30 cellular contexts compared by ENCODE assay signal in genomic region chr4:38548256-38548655, GRCh38.
"Had no signal": no experiment of that assay in that cellular context is flagged by ENCODE, and none has a peak within 500 bp of the region (broad histone marks: within the 10 kb centered on the region; RNA-seq: fewer than 3 reads in every experiment).

No MANE protein-coding gene starts in this region.

- H3K27me3 Mint-ChIP-seq: activated naive CD4-positive, alpha-beta T cell treated with anti-CD3 and anti-CD28 coated beads, Interleukin-2, amount 50 U/mL, for 24 hours; activated naive CD8-positive, alpha-beta T cell treated with anti-CD3 and anti-CD28 coated beads for 36 hours; activated naive CD8-positive, alpha-beta T cell treated with anti-CD3 and anti-CD28 coated beads, Interleukin-2, amount 50 U/mL, for 24 hours had no signal

- H3K27me3 ChIP-seq: adrenal gland, body of pancreas, colonic mucosa, gastroesophageal sphincter, heart right ventricle, hepatocyte had no signal

- H3K27ac ChIP-seq: adrenal gland, body of pancreas, colonic mucosa, foreskin keratinocyte, gastroesophageal sphincter, heart right ventricle, hepatocyte had no signal

- H3K36me3 ChIP-seq: adrenal gland, colonic mucosa, gastroesophageal sphincter, heart right ventricle had no signal

- H3K27ac Mint-ChIP-seq: activated CD8-positive, alpha-beta memory T cell treated with anti-CD3 and anti-CD28 coated beads, Interleukin-2, amount 10 ng/mL, durations not matched to agents 7 days and 5 days; activated CD8-positive, alpha-beta T cell treated with anti-CD3 and anti-CD28 coated beads, Interleukin-2, amount 10 ng/mL, durations not matched to agents 7 days and 5 days; activated naive CD4-positive, alpha-beta T cell treated with anti-CD3 and anti-CD28 coated beads for 36 hours; activated naive CD4-positive, alpha-beta T cell treated with anti-CD3 and anti-CD28 coated beads, Interleukin-2, amount 50 U/mL, for 24 hours; activated naive CD8-positive, alpha-beta T cell treated with anti-CD3 and anti-CD28 coated beads for 36 hours; activated naive CD8-positive, alpha-beta T cell treated with anti-CD3 and anti-CD28 coated beads, Interleukin-2, amount 50 U/mL, for 24 hours; activated T-helper 1 cell treated with anti-CD3 and anti-CD28 coated beads, Interleukin-12 subunit alpha, Interleukin-12 subunit beta, Interleukin-2, Interleukin-4 antibody, amounts not matched to agents 30 ng/mL and 10 ng/mL and 1 ng/mL, durations not matched to agents 14 hours and 24 hours and 36 hours; activated T-helper 2 cell treated with anti-CD3 and anti-CD28 coated beads, Interferon-gamma antibody, Interleukin-2, Interleukin-4, amounts not matched to agents 10 μg/mL and 5 μg/mL and 100 μg/mL, durations not matched to agents 14 hours and 24 hours and 36 hours; WTC11 had no signal

- ATAC-seq: activated CD8-positive, alpha-beta memory T cell treated with anti-CD3 and anti-CD28 coated beads, Interleukin-2, amount 10 ng/mL, durations not matched to agents 7 days and 5 days; activated CD8-positive, alpha-beta T cell treated with anti-CD3 and anti-CD28 coated beads, Interleukin-2, amount 10 ng/mL, durations not matched to agents 7 days and 5 days; activated naive CD8-positive, alpha-beta T cell treated with anti-CD3 and anti-CD28 coated beads, Interleukin-2, amount 50 U/mL, for 24 hours; body of pancreas; esophagus mucosa; foreskin keratinocyte; gastroesophageal sphincter; heart right ventricle; WTC11 had no signal

- H3K4me1 Mint-ChIP-seq: activated CD8-positive, alpha-beta memory T cell treated with anti-CD3 and anti-CD28 coated beads, Interleukin-2, amount 10 ng/mL, durations not matched to agents 7 days and 5 days; activated naive CD8-positive, alpha-beta T cell treated with anti-CD3 and anti-CD28 coated beads for 36 hours; activated naive CD8-positive, alpha-beta T cell treated with anti-CD3 and anti-CD28 coated beads, Interleukin-2, amount 50 U/mL, for 24 hours; WTC11 had no signal

- H3K36me3 Mint-ChIP-seq: activated naive CD4-positive, alpha-beta T cell treated with anti-CD3 and anti-CD28 coated beads, Interleukin-2, amount 50 U/mL, for 24 hours; activated naive CD8-positive, alpha-beta T cell treated with anti-CD3 and anti-CD28 coated beads for 36 hours; WTC11 had no signal

- H3K4me3 ChIP-seq: adrenal gland, body of pancreas, colonic mucosa, gastroesophageal sphincter, heart right ventricle, hepatocyte had no signal

- H3K9me3 Mint-ChIP-seq: activated naive CD4-positive, alpha-beta T cell treated with anti-CD3 and anti-CD28 coated beads for 36 hours; activated naive CD4-positive, alpha-beta T cell treated with anti-CD3 and anti-CD28 coated beads, Interleukin-2, amount 50 U/mL, for 24 hours; activated naive CD8-positive, alpha-beta T cell treated with anti-CD3 and anti-CD28 coated beads for 36 hours; activated T-helper 2 cell treated with anti-CD3 and anti-CD28 coated beads, Interferon-gamma antibody, Interleukin-2, Interleukin-4, amounts not matched to agents 10 μg/mL and 5 μg/mL and 100 μg/mL, durations not matched to agents 14 hours and 24 hours and 36 hours had no signal

- DNase-seq: activated CD4-positive, alpha-beta T cell treated with anti-CD3 and anti-CD28 coated beads for 1 hour; activated CD4-positive, alpha-beta T cell treated with anti-CD3 and anti-CD28 coated beads for 4 hours; activated CD4-positive, alpha-beta T cell treated with anti-CD3 and anti-CD28 coated beads, Interleukin-2, amount 50 U/mL, for 1 hour; activated CD4-positive, alpha-beta T cell treated with anti-CD3 and anti-CD28 coated beads, Interleukin-2, amount 50 U/mL, for 48 hours; activated CD8-positive, alpha-beta memory T cell treated with anti-CD3 and anti-CD28 coated beads, Interleukin-2, amount 10 ng/mL, durations not matched to agents 7 days and 5 days; activated CD8-positive, alpha-beta memory T cell treated with anti-CD3 and anti-CD28 coated beads, Interleukin-2, amount 50 U/mL, for 4 hours; activated CD8-positive, alpha-beta T cell treated with anti-CD3 and anti-CD28 coated beads, Interleukin-2, amount 10 ng/mL, durations not matched to agents 7 days and 5 days; activated effector memory CD4-positive, alpha-beta T cell treated with anti-CD3 and anti-CD28 coated beads, Interleukin-2, amount 50 U/mL, for 16 hours; activated naive CD4-positive, alpha-beta T cell treated with anti-CD3 and anti-CD28 coated beads for 36 hours; activated naive CD8-positive, alpha-beta T cell treated with anti-CD3 and anti-CD28 coated beads for 36 hours; activated naive CD8-positive, alpha-beta T cell treated with anti-CD3 and anti-CD28 coated beads, Interleukin-2, amount 50 U/mL, for 24 hours; activated T-cell treated with anti-CD3 and anti-CD28 coated beads, Interleukin-2, amount 50 U/mL, for 1 hour; activated T-cell treated with anti-CD3 and anti-CD28 coated beads, Interleukin-2, amount 50 U/mL, for 48 hours; adrenal gland; amygdala; aorta; body of pancreas; caudate nucleus; colonic mucosa; effector CD8-positive, alpha-beta T cell; foreskin keratinocyte; heart right ventricle; T-helper 2 cell had no signal

- H3K9me3 ChIP-seq: adrenal gland, body of pancreas, colonic mucosa, gastroesophageal sphincter, heart right ventricle had no signal

- H3K4me3 Mint-ChIP-seq: activated CD8-positive, alpha-beta memory T cell treated with anti-CD3 and anti-CD28 coated beads, Interleukin-2, amount 10 ng/mL, durations not matched to agents 7 days and 5 days; activated CD8-positive, alpha-beta T cell treated with anti-CD3 and anti-CD28 coated beads, Interleukin-2, amount 10 ng/mL, durations not matched to agents 7 days and 5 days; activated naive CD4-positive, alpha-beta T cell treated with anti-CD3 and anti-CD28 coated beads for 36 hours; activated naive CD4-positive, alpha-beta T cell treated with anti-CD3 and anti-CD28 coated beads, Interleukin-2, amount 50 U/mL, for 24 hours; activated naive CD8-positive, alpha-beta T cell treated with anti-CD3 and anti-CD28 coated beads for 36 hours; activated naive CD8-positive, alpha-beta T cell treated with anti-CD3 and anti-CD28 coated beads, Interleukin-2, amount 50 U/mL, for 24 hours; activated T-helper 1 cell treated with anti-CD3 and anti-CD28 coated beads, Interleukin-12 subunit alpha, Interleukin-12 subunit beta, Interleukin-2, Interleukin-4 antibody, amounts not matched to agents 30 ng/mL and 10 ng/mL and 1 ng/mL, durations not matched to agents 14 hours and 24 hours and 36 hours; WTC11 had no signal

- H3K4me1 ChIP-seq: adrenal gland, body of pancreas, colonic mucosa, foreskin keratinocyte, gastroesophageal sphincter had no signal
